23 cellular contexts compared by ENCODE assay signal in the genomic region with DNA sequence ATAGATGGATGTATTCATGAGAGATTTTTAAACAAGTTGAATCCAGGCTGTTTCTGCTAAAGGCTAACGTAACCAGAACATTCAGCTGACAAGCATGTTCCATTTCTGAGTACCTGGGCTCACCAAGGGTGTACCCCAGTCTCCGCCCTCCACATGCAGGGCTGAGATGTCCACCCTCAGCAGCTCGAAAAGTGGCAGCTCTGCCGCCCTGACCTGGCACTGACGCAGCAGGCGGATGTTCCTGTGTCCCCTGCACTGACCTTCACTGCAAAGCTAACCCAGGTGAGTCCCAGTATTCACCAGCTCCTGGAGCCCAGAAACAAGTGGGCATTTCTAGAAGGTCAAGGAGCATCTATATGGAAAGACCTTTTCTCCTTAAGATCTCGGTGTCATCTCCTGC.
"Had no signal": no experiment of that assay in that cellular context is flagged by ENCODE, and none has a peak within 500 bp of the region (broad histone marks: within the 10 kb centered on the region; RNA-seq: fewer than 3 reads in every experiment).

No MANE protein-coding gene starts in this region.

- H3K36me3 ChIP-seq: esophagus muscularis mucosa, gastroesophageal sphincter, heart left ventricle, left lung, lower lobe of right lung had no signal

- H3K4me1 ChIP-seq: esophagus muscularis mucosa, foreskin keratinocyte, gastroesophageal sphincter, heart left ventricle, left lung, lower lobe of right lung had no signal

- H3K27ac Mint-ChIP-seq: mesothelial cell of epicardium had no signal

- H3K4me3 ChIP-seq: coronary artery, dorsolateral prefrontal cortex, esophagus muscularis mucosa, gastroesophageal sphincter, heart left ventricle, hepatocyte, left lung, lower lobe of right lung, mucosa of descending colon had no signal

- H3K27me3 ChIP-seq: dorsolateral prefrontal cortex, foreskin keratinocyte, heart left ventricle, hepatocyte, left lung had no signal

- H2AFZ ChIP-seq: hepatocyte had no signal

- H3K27ac ChIP-seq: coronary artery, esophagus muscularis mucosa, foreskin keratinocyte, gastroesophageal sphincter, heart left ventricle, hepatocyte, left lung, lower lobe of right lung had no signal

- H3K79me2 ChIP-seq: hepatocyte had no signal

- H3K9me3 ChIP-seq: esophagus muscularis mucosa, lower lobe of right lung had no signal

- H3K4me3 Mint-ChIP-seq: mesothelial cell of epicardium had no signal

- DNase-seq: dermis blood vessel endothelial cell; dorsolateral prefrontal cortex; effector CD4-positive, alpha-beta T cell; effector memory CD4-positive, alpha-beta T cell; foreskin keratinocyte; heart left ventricle; hypothalamus; left cardiac atrium; left lung; left ventricle myocardium superior; lower lobe of right lung; mesenchymal stem cell; mucosa of descending colon had no signal

- FAIRE-seq: colon, endothelial cell of umbilical vein, frontal cortex, islet of Langerhans, keratinocyte had no signal

- H3K4me1 Mint-ChIP-seq: mesothelial cell of epicardium had no signal

- ATAC-seq: foreskin keratinocyte, gastroesophageal sphincter, heart left ventricle, left cardiac atrium, left lung, left ventricle myocardium superior, lower lobe of right lung, mucosa of descending colon had no signal

- H3K4me2 ChIP-seq: hepatocyte had no signal
